In genomic region chr2:183124222-183124956, GRCh38 we compare ENCODE assay signal across 1 cellular context.
A peak's percentile ranks its signal among the peaks of the same experiment; 100 is the strongest.
TF ChIP-seq lines count a peak whose summit lies in the region.

A gene with protein sequence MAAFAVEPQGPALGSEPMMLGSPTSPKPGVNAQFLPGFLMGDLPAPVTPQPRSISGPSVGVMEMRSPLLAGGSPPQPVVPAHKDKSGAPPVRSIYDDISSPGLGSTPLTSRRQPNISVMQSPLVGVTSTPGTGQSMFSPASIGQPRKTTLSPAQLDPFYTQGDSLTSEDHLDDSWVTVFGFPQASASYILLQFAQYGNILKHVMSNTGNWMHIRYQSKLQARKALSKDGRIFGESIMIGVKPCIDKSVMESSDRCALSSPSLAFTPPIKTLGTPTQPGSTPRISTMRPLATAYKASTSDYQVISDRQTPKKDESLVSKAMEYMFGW (plus strand): TSS chr2:183124443. CDS start chr2:183124458, 15 bp downstream.

TF ChIP-seq in HepG2, 621 proteins besides CTCF, POLR2A, EP300 and RAD21 (continued from another document and continues in another):
- TF ChIP-seq, protein P1, sequence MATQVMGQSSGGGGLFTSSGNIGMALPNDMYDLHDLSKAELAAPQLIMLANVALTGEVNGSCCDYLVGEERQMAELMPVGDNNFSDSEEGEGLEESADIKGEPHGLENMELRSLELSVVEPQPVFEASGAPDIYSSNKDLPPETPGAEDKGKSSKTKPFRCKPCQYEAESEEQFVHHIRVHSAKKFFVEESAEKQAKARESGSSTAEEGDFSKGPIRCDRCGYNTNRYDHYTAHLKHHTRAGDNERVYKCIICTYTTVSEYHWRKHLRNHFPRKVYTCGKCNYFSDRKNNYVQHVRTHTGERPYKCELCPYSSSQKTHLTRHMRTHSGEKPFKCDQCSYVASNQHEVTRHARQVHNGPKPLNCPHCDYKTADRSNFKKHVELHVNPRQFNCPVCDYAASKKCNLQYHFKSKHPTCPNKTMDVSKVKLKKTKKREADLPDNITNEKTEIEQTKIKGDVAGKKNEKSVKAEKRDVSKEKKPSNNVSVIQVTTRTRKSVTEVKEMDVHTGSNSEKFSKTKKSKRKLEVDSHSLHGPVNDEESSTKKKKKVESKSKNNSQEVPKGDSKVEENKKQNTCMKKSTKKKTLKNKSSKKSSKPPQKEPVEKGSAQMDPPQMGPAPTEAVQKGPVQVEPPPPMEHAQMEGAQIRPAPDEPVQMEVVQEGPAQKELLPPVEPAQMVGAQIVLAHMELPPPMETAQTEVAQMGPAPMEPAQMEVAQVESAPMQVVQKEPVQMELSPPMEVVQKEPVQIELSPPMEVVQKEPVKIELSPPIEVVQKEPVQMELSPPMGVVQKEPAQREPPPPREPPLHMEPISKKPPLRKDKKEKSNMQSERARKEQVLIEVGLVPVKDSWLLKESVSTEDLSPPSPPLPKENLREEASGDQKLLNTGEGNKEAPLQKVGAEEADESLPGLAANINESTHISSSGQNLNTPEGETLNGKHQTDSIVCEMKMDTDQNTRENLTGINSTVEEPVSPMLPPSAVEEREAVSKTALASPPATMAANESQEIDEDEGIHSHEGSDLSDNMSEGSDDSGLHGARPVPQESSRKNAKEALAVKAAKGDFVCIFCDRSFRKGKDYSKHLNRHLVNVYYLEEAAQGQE (IDR thresholded peaks at IDR 0.05; ENCODE audit: borderline replicate concordance in 1 of 2, low read depth in 1 of 2, low read length in 2 of 2) = peak in 1 of 2 experiments; percentile 46; a peak in 1 of 4 replicates
- TF ChIP-seq ZFP36L1 (CRISPR knock-in tag; IDR thresholded peaks at IDR 0.05) = peak; percentile 14; the same call in 1 of the 2 replicates
- peak; percentile 21; the same call in 1 of the 2 replicates for TF ChIP-seq ZSCAN30 (CRISPR knock-in tag; IDR thresholded peaks at IDR 0.05)
- peak; percentile 65 for TF ChIP-seq TEAD3 (CRISPR knock-in tag; optimal IDR thresholded peaks at IDR 0.05; ENCODE audit: borderline replicate concordance)
- peak; percentile 92 for TF ChIP-seq BORCS8-MEF2B (CRISPR knock-in tag; IDR thresholded peaks at IDR 0.05)
- TF ChIP-seq ZNF839 (CRISPR knock-in tag; IDR thresholded peaks at IDR 0.05; ENCODE audit: borderline replicate concordance) = peak; percentile 93; the same call in 1 of the 2 replicates
- no peak for TF ChIP-seq ZNF225 (CRISPR knock-in tag; IDR thresholded peaks at IDR 0.05)
- no peak for TF ChIP-seq NONO (IDR thresholded peaks at IDR 0.05)
- peak; percentile 96 for TF ChIP-seq NONO (CRISPR knock-in tag; conservative IDR thresholded peaks at IDR 0.05)
- peak; percentile 70 for TF ChIP-seq IRF2 (CRISPR knock-in tag; IDR thresholded peaks at IDR 0.05)
- peak; percentile 25; the same call in 1 of the 2 replicates for TF ChIP-seq ZNF746 (CRISPR knock-in tag; IDR thresholded peaks at IDR 0.05)
- peak; percentile 92 for TF ChIP-seq ZNF574 (CRISPR knock-in tag; IDR thresholded peaks at IDR 0.05)
- no peak for TF ChIP-seq ZNF75D (CRISPR knock-in tag; IDR thresholded peaks at IDR 0.05; ENCODE audit: borderline replicate concordance)
- TF ChIP-seq ZNF788 (CRISPR knock-in tag; IDR thresholded peaks at IDR 0.05; ENCODE audit: borderline replicate concordance) = peak; percentile 57; the same call in 1 of the 2 replicates
- peak; percentile 77 for TF ChIP-seq ZNF772 (CRISPR knock-in tag; IDR thresholded peaks at IDR 0.05)
- peak; percentile 69; the same call in 1 of the 2 replicates for TF ChIP-seq GZF1 (CRISPR knock-in tag; IDR thresholded peaks at IDR 0.05)
- TF ChIP-seq, protein P2, sequence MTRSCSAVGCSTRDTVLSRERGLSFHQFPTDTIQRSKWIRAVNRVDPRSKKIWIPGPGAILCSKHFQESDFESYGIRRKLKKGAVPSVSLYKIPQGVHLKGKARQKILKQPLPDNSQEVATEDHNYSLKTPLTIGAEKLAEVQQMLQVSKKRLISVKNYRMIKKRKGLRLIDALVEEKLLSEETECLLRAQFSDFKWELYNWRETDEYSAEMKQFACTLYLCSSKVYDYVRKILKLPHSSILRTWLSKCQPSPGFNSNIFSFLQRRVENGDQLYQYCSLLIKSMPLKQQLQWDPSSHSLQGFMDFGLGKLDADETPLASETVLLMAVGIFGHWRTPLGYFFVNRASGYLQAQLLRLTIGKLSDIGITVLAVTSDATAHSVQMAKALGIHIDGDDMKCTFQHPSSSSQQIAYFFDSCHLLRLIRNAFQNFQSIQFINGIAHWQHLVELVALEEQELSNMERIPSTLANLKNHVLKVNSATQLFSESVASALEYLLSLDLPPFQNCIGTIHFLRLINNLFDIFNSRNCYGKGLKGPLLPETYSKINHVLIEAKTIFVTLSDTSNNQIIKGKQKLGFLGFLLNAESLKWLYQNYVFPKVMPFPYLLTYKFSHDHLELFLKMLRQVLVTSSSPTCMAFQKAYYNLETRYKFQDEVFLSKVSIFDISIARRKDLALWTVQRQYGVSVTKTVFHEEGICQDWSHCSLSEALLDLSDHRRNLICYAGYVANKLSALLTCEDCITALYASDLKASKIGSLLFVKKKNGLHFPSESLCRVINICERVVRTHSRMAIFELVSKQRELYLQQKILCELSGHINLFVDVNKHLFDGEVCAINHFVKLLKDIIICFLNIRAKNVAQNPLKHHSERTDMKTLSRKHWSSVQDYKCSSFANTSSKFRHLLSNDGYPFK (CRISPR knock-in tag; IDR thresholded peaks at IDR 0.05; ENCODE audit: borderline replicate concordance) = peak; percentile 97
- TF ChIP-seq, protein P3, sequence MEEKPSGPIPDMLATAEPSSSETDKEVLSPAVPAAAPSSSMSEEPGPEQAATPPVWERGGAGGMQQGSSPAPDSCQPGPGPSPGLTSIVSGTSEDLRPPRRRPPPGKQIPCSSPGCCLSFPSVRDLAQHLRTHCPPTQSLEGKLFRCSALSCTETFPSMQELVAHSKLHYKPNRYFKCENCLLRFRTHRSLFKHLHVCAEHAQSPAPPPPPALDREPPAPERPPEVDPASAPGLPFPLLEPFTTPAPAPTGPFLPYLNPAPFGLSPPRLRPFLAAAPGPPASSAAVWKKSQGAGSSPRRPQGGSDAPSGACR (CRISPR knock-in tag; IDR thresholded peaks at IDR 0.05) = no peak
- TF ChIP-seq CHD4 (IDR thresholded peaks at IDR 0.05; ENCODE audit: borderline replicate concordance, low read length) = no peak
- TF ChIP-seq ZNF331 (CRISPR knock-in tag; IDR thresholded peaks at IDR 0.05) = peak; percentile 61
- peak; percentile 86; the same call in 1 of the 2 replicates for TF ChIP-seq ZNF350 (CRISPR knock-in tag; IDR thresholded peaks at IDR 0.05; ENCODE audit: borderline replicate concordance, low read depth)
- no peak for TF ChIP-seq ARHGAP35 (CRISPR knock-in tag; IDR thresholded peaks at IDR 0.05; ENCODE audit: borderline replicate concordance)
- TF ChIP-seq ZNF720 (CRISPR knock-in tag; IDR thresholded peaks at IDR 0.05) = peak; percentile 76; the same call in 1 of the 2 replicates
- no peak for TF ChIP-seq ZFYVE20 (CRISPR knock-in tag; IDR thresholded peaks at IDR 0.05; ENCODE audit: borderline replicate concordance, low read depth)
- 0 out of 2 replicates have a peak, but pooled peaks have one; percentile 63 for TF ChIP-seq ZKSCAN8 (CRISPR knock-in tag; IDR thresholded peaks at IDR 0.05; ENCODE audit: borderline replicate concordance)
- TF ChIP-seq ZBTB7B (CRISPR knock-in tag; IDR thresholded peaks at IDR 0.05) = peak; percentile 88
- no peak for TF ChIP-seq ZNF251 (CRISPR knock-in tag; IDR thresholded peaks at IDR 0.05)
- 0 out of 2 replicates have a peak, but pooled peaks have one; percentile 9 for TF ChIP-seq ZNF263 (CRISPR knock-in tag; IDR thresholded peaks at IDR 0.05)
- no peak; the same call in 1 of the 2 replicates for TF ChIP-seq ARID3A (IDR thresholded peaks at IDR 0.05; ENCODE audit: low read depth, low read length)
- TF ChIP-seq EHMT2 (IDR thresholded peaks at IDR 0.05; ENCODE audit: borderline replicate concordance, low read depth, low read length) = peak; percentile 98
- TF ChIP-seq KDM5A (IDR thresholded peaks at IDR 0.05; ENCODE audit: borderline replicate concordance, low read length) = peak; percentile 74; the same call in 1 of the 2 replicates
- peak; percentile 83 for TF ChIP-seq KLF13 (CRISPR knock-in tag; IDR thresholded peaks at IDR 0.05)
- TF ChIP-seq, protein P4, sequence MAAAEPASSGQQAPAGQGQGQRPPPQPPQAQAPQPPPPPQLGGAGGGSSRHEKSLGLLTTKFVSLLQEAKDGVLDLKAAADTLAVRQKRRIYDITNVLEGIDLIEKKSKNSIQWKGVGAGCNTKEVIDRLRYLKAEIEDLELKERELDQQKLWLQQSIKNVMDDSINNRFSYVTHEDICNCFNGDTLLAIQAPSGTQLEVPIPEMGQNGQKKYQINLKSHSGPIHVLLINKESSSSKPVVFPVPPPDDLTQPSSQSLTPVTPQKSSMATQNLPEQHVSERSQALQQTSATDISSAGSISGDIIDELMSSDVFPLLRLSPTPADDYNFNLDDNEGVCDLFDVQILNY (CRISPR knock-in tag; conservative IDR thresholded peaks at IDR 0.05) = peak; percentile 75
- TF ChIP-seq, protein P5, sequence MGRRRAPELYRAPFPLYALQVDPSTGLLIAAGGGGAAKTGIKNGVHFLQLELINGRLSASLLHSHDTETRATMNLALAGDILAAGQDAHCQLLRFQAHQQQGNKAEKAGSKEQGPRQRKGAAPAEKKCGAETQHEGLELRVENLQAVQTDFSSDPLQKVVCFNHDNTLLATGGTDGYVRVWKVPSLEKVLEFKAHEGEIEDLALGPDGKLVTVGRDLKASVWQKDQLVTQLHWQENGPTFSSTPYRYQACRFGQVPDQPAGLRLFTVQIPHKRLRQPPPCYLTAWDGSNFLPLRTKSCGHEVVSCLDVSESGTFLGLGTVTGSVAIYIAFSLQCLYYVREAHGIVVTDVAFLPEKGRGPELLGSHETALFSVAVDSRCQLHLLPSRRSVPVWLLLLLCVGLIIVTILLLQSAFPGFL (CRISPR knock-in tag; IDR thresholded peaks at IDR 0.05) = no peak
- peak; percentile 82; the same call in 1 of the 2 replicates for TF ChIP-seq HOXA5 (CRISPR knock-in tag; IDR thresholded peaks at IDR 0.05)
- TF ChIP-seq YEATS4 (CRISPR knock-in tag; IDR thresholded peaks at IDR 0.05; ENCODE audit: borderline replicate concordance) = peak; percentile 86
- no peak for TF ChIP-seq ARNT (IDR thresholded peaks at IDR 0.05)
- peak; percentile 66; the same call in 1 of the 2 replicates for TF ChIP-seq NFIC (IDR thresholded peaks at IDR 0.05; ENCODE audit: low read length)
- no peak for TF ChIP-seq ZNF235 (CRISPR knock-in tag; IDR thresholded peaks at IDR 0.05; ENCODE audit: borderline replicate concordance)
- TF ChIP-seq ZNF569 (CRISPR knock-in tag; IDR thresholded peaks at IDR 0.05; ENCODE audit: borderline replicate concordance) = peak; percentile 76; the same call in 1 of the 2 replicates
- TF ChIP-seq CBFB (CRISPR knock-in tag; IDR thresholded peaks at IDR 0.05) = no peak; the same call in 1 of the 2 replicates
- no peak for TF ChIP-seq PCBP1 (IDR thresholded peaks at IDR 0.05; ENCODE audit: borderline replicate concordance, low read depth, low read length)
- TF ChIP-seq ZNF274 (CRISPR knock-in tag; IDR thresholded peaks at IDR 0.05) = peak; percentile 79; the same call in 1 of the 2 replicates
- TF ChIP-seq ZIK1 (CRISPR knock-in tag; IDR thresholded peaks at IDR 0.05; ENCODE audit: borderline replicate concordance, low read depth) = no peak
- no peak; the same call in 1 of the 2 replicates for TF ChIP-seq ZSCAN29 (CRISPR knock-in tag; conservative IDR thresholded peaks at IDR 0.05)
- peak; percentile 17 for TF ChIP-seq JARID2 (CRISPR knock-in tag; IDR thresholded peaks at IDR 0.05; ENCODE audit: insufficient replicate concordance)
- no peak for TF ChIP-seq BCLAF1 (IDR thresholded peaks at IDR 0.05)
- TF ChIP-seq RNF2 (conservative IDR thresholded peaks at IDR 0.05; ENCODE audit: low read depth) = peak; percentile 95
- peak; percentile 36; the same call in 1 of the 2 replicates for TF ChIP-seq ZSCAN22 (CRISPR knock-in tag; IDR thresholded peaks at IDR 0.05)
